18 cellular contexts compared by ENCODE assay signal in the genomic region with DNA sequence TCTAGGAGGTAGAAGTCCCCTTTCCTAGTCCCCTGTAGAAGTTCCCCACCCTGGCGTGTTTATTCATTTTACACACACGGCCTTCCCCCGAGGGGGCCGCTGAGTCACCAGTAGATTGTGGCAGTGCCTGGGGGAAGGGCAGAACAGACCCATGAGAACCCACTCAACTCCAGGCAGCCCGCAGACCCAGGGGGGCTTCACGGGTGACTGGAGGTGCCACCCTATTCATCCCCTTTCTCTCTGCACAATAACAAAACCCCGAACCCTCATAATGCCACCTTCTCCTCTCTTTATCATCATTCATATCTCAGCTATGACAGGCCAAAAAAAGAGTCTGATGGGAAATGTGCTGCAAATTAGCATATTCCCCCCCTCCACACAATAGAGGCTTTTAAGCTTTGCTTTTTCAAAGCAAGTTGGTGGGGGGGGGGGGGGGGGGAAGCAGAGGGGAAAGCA. TPM values are rescaled to one million over a fixed set of nuclear protein-coding genes. Genes with fewer than 3 reads are reported as not detected.
A peak's percentile ranks its signal among the peaks of the same experiment; 100 is the strongest.
DNase-seq lines count a peak whose midpoint lies in the region; ATAC-seq and TF ChIP-seq lines count a peak whose summit lies in the region.
"Had no signal": no experiment of that assay in that cellular context is flagged by ENCODE, and none has a peak within 500 bp of the region (broad histone marks: within the 10 kb centered on the region; RNA-seq: fewer than 3 reads in every experiment).

No MANE protein-coding gene starts in this region.

- DNase-seq in amygdala (lab: John Stamatoyannopoulos, UW): peak in 50 of 56 donors; percentile 0 to 67 (median 22)
- DNase-seq in hepatocyte (ENCODE audit: low spot score): no peak
- peak; percentile 15 for DNase-seq in occipital lobe (lab: John Stamatoyannopoulos, UW)
- DNase-seq in activated naive CD4-positive, alpha-beta T cell (lab: John Stamatoyannopoulos, UW): no peak
- DNase-seq in adrenal gland: no peak
- DNase-seq in activated T-cell treated with anti-CD3 and anti-CD28 coated beads, Interleukin-2, amount 50 U/mL, for 4 hours: no peak
- DNase-seq: activated CD8-positive, alpha-beta memory T cell treated with anti-CD3 and anti-CD28 coated beads for 24 hours; activated naive CD4-positive, alpha-beta T cell treated with Interleukin-2 at 50 U/mL for 16 hours; DMS79; NCI-H1930; NK-92 treated with Interleukin-12 subunit alpha and Interleukin-12 subunit beta, amount 100 ng/mL, for 24 hours; SIG-M5; stimulated activated CD4-positive, alpha-beta T cell treated with anti-CD3 and anti-CD28 coated beads, Interleukin-4, amount 100 ng/mL, for 24 hours had no signal

- no peaks in the 10 kb centered on the region for H3K9me2 ChIP-seq in hepatocyte (replicated peaks; ENCODE audit: insufficient read depth)

- H3K4me3 Mint-ChIP-seq in activated T-cell treated with anti-CD3 and anti-CD28 coated beads, Interleukin-2, amount 50 U/mL, for 4 hours: no peak overlapping the region
- H3K4me3 Mint-ChIP-seq: mesothelial cell of epicardium; stimulated activated effector memory CD8-positive, alpha-beta T cell treated with anti-CD3 and anti-CD28 coated beads, Interleukin-12 subunit alpha, Interleukin-12 subunit beta, amount 100 ng/mL, for 72 hours had no signal

- H3K9me3 ChIP-seq in ES-I3 (ENCODE audit: control insufficient read depth, insufficient read depth, low read length) (no peaks in the 10 kb centered on the region), hepatocyte (ENCODE audit: low read depth) (no peaks in the 10 kb centered on the region), adrenal gland (replicated peaks in 1 of 3) (no peaks in the 10 kb centered on the region)
- H3K9me3 ChIP-seq: vagina had no signal

- no peaks in the 10 kb centered on the region for H4K20me1 ChIP-seq in hepatocyte (ENCODE audit: insufficient read depth, poor library complexity, severe bottlenecking)

- intact Hi-C loops in adrenal gland (cut with DNase I): no loop called here

- peak overlapping the region; percentile 34 for H3K4me2 ChIP-seq in hepatocyte

- peaks cover 3% of the 10 kb centered on the region for H3K4me1 Mint-ChIP-seq in activated T-cell treated with anti-CD3 and anti-CD28 coated beads, Interleukin-2, amount 50 U/mL, for 4 hours (ENCODE audit: low read depth)

- no peaks in the 10 kb centered on the region for H3K9me3 Mint-ChIP-seq in activated T-cell treated with anti-CD3 and anti-CD28 coated beads, Interleukin-2, amount 50 U/mL, for 4 hours
- H3K9me3 Mint-ChIP-seq: stimulated activated effector memory CD8-positive, alpha-beta T cell treated with anti-CD3 and anti-CD28 coated beads, Interleukin-12 subunit alpha, Interleukin-12 subunit beta, amount 100 ng/mL, for 72 hours had no signal

- ATAC-seq in activated T-cell treated with anti-CD3 and anti-CD28 coated beads, Interleukin-2, amount 50 U/mL, for 4 hours: no peak
- ATAC-seq in HG02588 (IDR thresholded peaks at IDR 0.05; ENCODE audit: unreplicated experiment): no peak
- ATAC-seq: stimulated activated effector memory CD8-positive, alpha-beta T cell treated with anti-CD3 and anti-CD28 coated beads, Interleukin-12 subunit alpha, Interleukin-12 subunit beta, amount 100 ng/mL, for 72 hours had no signal

- H3K9ac ChIP-seq in ES-I3 (ENCODE audit: low read depth, low read length): peak overlapping the region; percentile 53; the same call in 1 of the 2 replicates

- peaks cover 22% of the 10 kb centered on the region for H3K4me1 ChIP-seq in ES-I3 (ENCODE audit: insufficient read depth, low read length)
- H3K4me1 ChIP-seq in hepatocyte (ENCODE audit: insufficient read depth): no peaks in the 10 kb centered on the region
- H3K4me1 ChIP-seq in adrenal gland (replicated peaks in 1 of 2): no peaks in the 10 kb centered on the region
- H3K4me1 ChIP-seq: vagina had no signal

- no peaks in the 10 kb centered on the region for H3K27me3 Mint-ChIP-seq in activated T-cell treated with anti-CD3 and anti-CD28 coated beads, Interleukin-2, amount 50 U/mL, for 4 hours (ENCODE audit: low read depth)

- WGBS in hepatocyte (ENCODE audit: low lambda C conversion rate, missing lambda C conversion rate): 44% methylated on average over 7 of the region's 7 CpGs
- 25 to 53% (median 38%) methylated on average over 7 of the region's 7 CpGs for WGBS in adrenal gland, 4 donors

- TF ChIP-seq CTCF in hepatocyte (IDR thresholded peaks at IDR 0.05; ENCODE audit: poor library complexity): no peak
- no peak for TF ChIP-seq CTCF in adrenal gland (IDR thresholded peaks at IDR 0.05)

- no peaks in the 10 kb centered on the region for H3K36me3 Mint-ChIP-seq in activated T-cell treated with anti-CD3 and anti-CD28 coated beads, Interleukin-2, amount 50 U/mL, for 4 hours (ENCODE audit: insufficient read depth)
- H3K36me3 Mint-ChIP-seq: mesothelial cell of epicardium; stimulated activated effector memory CD8-positive, alpha-beta T cell treated with anti-CD3 and anti-CD28 coated beads, Interleukin-12 subunit alpha, Interleukin-12 subunit beta, amount 100 ng/mL, for 72 hours had no signal

- H3K27ac ChIP-seq in hepatocyte (no peak overlapping the region), adrenal gland (no peak overlapping the region)
- H3K27ac ChIP-seq: vagina had no signal

- H3K27me3 ChIP-seq in hepatocyte (no peaks in the 10 kb centered on the region), adrenal gland (peaks cover 31% of the 10 kb centered on the region)
- H3K27me3 ChIP-seq: vagina had no signal

- no peak for TF ChIP-seq POLR2A in adrenal gland (IDR thresholded peaks at IDR 0.05)

- H3K36me3 ChIP-seq in ES-I3 (ENCODE audit: insufficient read depth, low read length): no peaks in the 10 kb centered on the region
- no peaks in the 10 kb centered on the region for H3K36me3 ChIP-seq in hepatocyte (replicated peaks; ENCODE audit: insufficient read depth, low read depth)
- H3K36me3 ChIP-seq in adrenal gland (replicated peaks in 1 of 2): no peaks in the 10 kb centered on the region
- H3K36me3 ChIP-seq: vagina had no signal

- H3K79me2 ChIP-seq in hepatocyte: no peaks in the 10 kb centered on the region

- H2AFZ ChIP-seq in hepatocyte: no peak overlapping the region

- H3K4me3 ChIP-seq in hepatocyte (no peak overlapping the region), adrenal gland (no peak overlapping the region)
- H3K4me3 ChIP-seq: vagina had no signal

RNA-seq across cellular contexts. Expression of a gene that starts 20.4 kb away (rescaled TPM):
- 4.9 and 9.0 TPM in 2 replicates for total RNA-seq in hepatocyte
- 6.8 and 10.2 TPM in 2 replicates for polyA plus RNA-seq in hepatocyte
- total RNA-seq in occipital lobe: 418 TPM
- total RNA-seq in adrenal gland: 1 to 10 TPM; 1.0 to 7.5 (median 4.1) TPM
- polyA plus RNA-seq in adrenal gland: 1 to 10 TPM; 4.2 to 4.8 (median 4.2) TPM
- under 1 TPM; 0.08 to 0.13 (median 0.10) TPM for total RNA-seq in activated T-cell treated with anti-CD3 and anti-CD28 coated beads, Interleukin-2, amount 50 U/mL, for 4 hours

Comparison
In these comparisons a context has a peak if more than half of its experiments do, and no peak if none do; other contexts are left out.
1. DNase-seq: peak in amygdala (50 of 56) and occipital lobe (single experiment); none in hepatocyte (single experiment), activated naive CD4-positive, alpha-beta T cell (0 of 4), adrenal gland (0 of 7) and activated T-cell treated with anti-CD3 and anti-CD28 coated beads, Interleukin-2, amount 50 U/mL, for 4 hours (single experiment).
2. RNA of a gene that starts 20.4 kb away (total RNA-seq): 418 TPM in occipital lobe (single experiment); 4.9 to 9.0 TPM in hepatocyte, 1.0 to 7.5 TPM in adrenal gland and 0.08 to 0.13 TPM in activated T-cell treated with anti-CD3 and anti-CD28 coated beads, Interleukin-2, amount 50 U/mL, for 4 hours; every median in the first group is over 10 times any median in the second.